In genomic region chr1:235093013-235093618, GRCh38 we compare ENCODE assay signal across 1 cellular context.
TF ChIP-seq lines count a peak whose summit lies in the region.

No MANE protein-coding gene starts in this region.

TF ChIP-seq in HepG2, 621 proteins besides CTCF, POLR2A, EP300 and RAD21 (continued from another document and continues in another):
- TF ChIP-seq ATF5 (CRISPR knock-in tag; IDR thresholded peaks at IDR 0.05; ENCODE audit: low read depth) (no peak), SNAPC4 (CRISPR knock-in tag; IDR thresholded peaks at IDR 0.05) (no peak), CREB1 (IDR thresholded peaks at IDR 0.05) (no peak), CREB1 (CRISPR knock-in tag; IDR thresholded peaks at IDR 0.05) (no peak), ZNF564 (CRISPR knock-in tag; IDR thresholded peaks at IDR 0.05) (no peak), ZNF720 (CRISPR knock-in tag; IDR thresholded peaks at IDR 0.05) (no peak), ETV6 (CRISPR knock-in tag; conservative IDR thresholded peaks at IDR 0.05) (no peak), NFE2L1 (CRISPR knock-in tag; IDR thresholded peaks at IDR 0.05; ENCODE audit: borderline replicate concordance) (no peak), HMGXB3 (CRISPR knock-in tag; IDR thresholded peaks at IDR 0.05; ENCODE audit: borderline replicate concordance) (0 out of 2 replicates have a peak, but pooled peaks have one; percentile 12), GFI1 (CRISPR knock-in tag; IDR thresholded peaks at IDR 0.05; ENCODE audit: borderline replicate concordance) (no peak), MAZ (IDR thresholded peaks at IDR 0.05; ENCODE audit: borderline replicate concordance, low read depth, low read length) (no peak), MAZ (CRISPR knock-in tag; IDR thresholded peaks at IDR 0.05; ENCODE audit: low read depth) (no peak), ZNF407 (CRISPR knock-in tag; IDR thresholded peaks at IDR 0.05; ENCODE audit: not compliant biosample characterization) (peak; percentile 72), ARNT2 (CRISPR knock-in tag; IDR thresholded peaks at IDR 0.05; ENCODE audit: low read depth) (no peak; the same call in 1 of the 2 replicates), HMGXB4 (CRISPR knock-in tag; IDR thresholded peaks at IDR 0.05; ENCODE audit: borderline replicate concordance in 1 of 2, low read depth in 1 of 2) (no peak; a peak in 1 of 4 replicates), NKX3-1 (CRISPR knock-in tag; IDR thresholded peaks at IDR 0.05) (no peak), KLF9 (CRISPR knock-in tag; IDR thresholded peaks at IDR 0.05; ENCODE audit: low read depth) (no peak), AKAP8 (CRISPR knock-in tag; IDR thresholded peaks at IDR 0.05) (no peak), ZFP82 (CRISPR knock-in tag; IDR thresholded peaks at IDR 0.05; ENCODE audit: borderline replicate concordance) (no peak), CHD2 (IDR thresholded peaks at IDR 0.05; ENCODE audit: low read depth, low read length) (no peak), GMEB1 (CRISPR knock-in tag; IDR thresholded peaks at IDR 0.05; ENCODE audit: borderline replicate concordance) (no peak), EED (CRISPR knock-in tag; IDR thresholded peaks at IDR 0.05) (no peak), ZNF326 (CRISPR knock-in tag; IDR thresholded peaks at IDR 0.05; ENCODE audit: borderline replicate concordance) (no peak), ZNF691 (CRISPR knock-in tag; IDR thresholded peaks at IDR 0.05; ENCODE audit: borderline replicate concordance, low read depth) (no peak), MIXL1 (CRISPR knock-in tag; IDR thresholded peaks at IDR 0.05) (no peak), AHR (CRISPR knock-in tag; IDR thresholded peaks at IDR 0.05) (no peak), NPAS2 (CRISPR knock-in tag; IDR thresholded peaks at IDR 0.05; ENCODE audit: borderline replicate concordance) (no peak), SNRNP70 (IDR thresholded peaks at IDR 0.05; ENCODE audit: low read depth, low read length) (no peak), LCORL (IDR thresholded peaks at IDR 0.05) (no peak), LCORL (CRISPR knock-in tag; IDR thresholded peaks at IDR 0.05) (no peak), SCMH1 (CRISPR knock-in tag; IDR thresholded peaks at IDR 0.05; ENCODE audit: borderline replicate concordance) (no peak), FOXO1 (CRISPR knock-in tag; IDR thresholded peaks at IDR 0.05) (no peak), PHF8 (CRISPR knock-in tag; IDR thresholded peaks at IDR 0.05) (peak; percentile 26; the same call in 1 of the 2 replicates), HDAC6 (IDR thresholded peaks at IDR 0.05; ENCODE audit: low read depth, low read length) (no peak), TBX2 (CRISPR knock-in tag; IDR thresholded peaks at IDR 0.05; ENCODE audit: borderline replicate concordance) (peak; percentile 54; the same call in 1 of the 2 replicates), ATAD3A (CRISPR knock-in tag; IDR thresholded peaks at IDR 0.05) (no peak), ZSCAN21 (CRISPR knock-in tag; IDR thresholded peaks at IDR 0.05; ENCODE audit: borderline replicate concordance) (no peak), WIZ (CRISPR knock-in tag; IDR thresholded peaks at IDR 0.05) (no peak), ZNF549 (CRISPR knock-in tag; IDR thresholded peaks at IDR 0.05) (no peak), ZNF333 (CRISPR knock-in tag; IDR thresholded peaks at IDR 0.05; ENCODE audit: borderline replicate concordance) (0 out of 2 replicates have a peak, but pooled peaks have one; percentile 35)
